ENCODE assay signal across 13 cellular contexts in the genomic region with DNA sequence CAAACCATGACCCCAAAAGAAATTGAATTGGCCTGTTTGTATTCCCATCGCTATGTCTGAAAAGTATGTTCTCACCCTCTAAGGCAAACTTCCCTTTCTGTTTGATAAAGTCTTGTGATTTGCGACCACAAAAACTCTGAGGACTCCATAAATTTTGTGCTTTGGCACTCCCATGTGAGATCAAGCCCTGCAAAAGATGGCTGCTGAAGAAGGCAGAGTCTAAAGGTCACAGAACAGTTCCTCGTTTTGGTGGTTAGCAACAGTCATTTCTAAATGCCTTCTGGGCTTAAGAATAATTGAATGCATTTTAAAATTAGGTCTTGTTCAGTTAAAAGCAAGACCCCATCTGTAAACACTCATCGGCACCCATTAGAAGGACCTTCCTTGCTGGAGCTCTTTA.
DNase-seq lines count a peak whose midpoint lies in the region; ATAC-seq and TF ChIP-seq lines count a peak whose summit lies in the region.
"Had no signal": no experiment of that assay in that cellular context is flagged by ENCODE, and none has a peak within 500 bp of the region (broad histone marks: within the 10 kb centered on the region; RNA-seq: fewer than 3 reads in every experiment).

No MANE protein-coding gene starts in this region.

- CTCF ChIA-PET in GM10248 (lab: Yijun Ruan, JAX), result no interaction called here

- DNase-seq in GM10248 (ENCODE audit: extremely low spot score), result peak; percentile 47
- DNase-seq in NCI-H2107 treated with DMSO at 0.1 percent for 48 hours (lab: John Stamatoyannopoulos, UW; ENCODE audit: unreplicated experiment), result no peak
- DNase-seq in NCI-H524 (lab: John Stamatoyannopoulos, UW), result no peak
- DNase-seq in effector CD8-positive, alpha-beta T cell (lab: John Stamatoyannopoulos, UW), result no peak
- no peak for DNase-seq in NCI-H510A (lab: John Stamatoyannopoulos, UW)
- DNase-seq: adrenal gland, dorsolateral prefrontal cortex, left cardiac atrium, NCI-H774 had no signal

- ATAC-seq in GM19351 (IDR thresholded peaks at IDR 0.05; ENCODE audit: unreplicated experiment), result peak; percentile 80
- peak; percentile 66 for ATAC-seq in HG02852 (IDR thresholded peaks at IDR 0.05; ENCODE audit: unreplicated experiment)
- ATAC-seq in HG03571 (IDR thresholded peaks at IDR 0.05; ENCODE audit: unreplicated experiment), result peak; percentile 83
- ATAC-seq: foreskin keratinocyte, left cardiac atrium had no signal

- POLR2A ChIA-PET in GM10248 (lab: Yijun Ruan, JAX), result no interaction called here

- no peak for TF ChIP-seq CTCF in GM10248 (IDR thresholded peaks at IDR 0.05; ENCODE audit: control extremely low read depth, extremely low read depth, low read depth, missing control alignments)
